In the genomic region with DNA sequence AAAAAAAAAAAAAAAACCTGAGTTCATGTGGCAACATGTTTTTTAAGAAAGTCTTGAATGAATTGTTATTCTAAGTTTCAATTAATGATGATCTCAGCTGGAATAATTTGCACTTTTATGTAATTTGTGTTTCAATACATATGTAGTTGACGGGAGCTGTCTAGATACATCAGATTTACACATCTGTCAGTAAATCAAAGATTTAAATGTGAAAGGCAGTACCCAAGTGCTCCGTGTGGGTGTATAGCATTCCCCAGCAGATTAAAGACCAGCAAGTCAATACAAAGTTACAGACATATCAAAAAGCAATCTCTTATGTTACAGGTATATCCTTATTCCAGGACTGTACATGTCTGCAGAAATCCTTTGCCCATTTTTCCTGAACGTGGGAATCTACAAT, we compare ENCODE assay signal across 1 cellular context.
A peak's percentile ranks its signal among the peaks of the same experiment; 100 is the strongest.
TF ChIP-seq lines count a peak whose summit lies in the region.

No MANE protein-coding gene starts in this region.

TF ChIP-seq in HepG2, 621 proteins besides CTCF, POLR2A, EP300 and RAD21:
- TF ChIP-seq, protein P1, sequence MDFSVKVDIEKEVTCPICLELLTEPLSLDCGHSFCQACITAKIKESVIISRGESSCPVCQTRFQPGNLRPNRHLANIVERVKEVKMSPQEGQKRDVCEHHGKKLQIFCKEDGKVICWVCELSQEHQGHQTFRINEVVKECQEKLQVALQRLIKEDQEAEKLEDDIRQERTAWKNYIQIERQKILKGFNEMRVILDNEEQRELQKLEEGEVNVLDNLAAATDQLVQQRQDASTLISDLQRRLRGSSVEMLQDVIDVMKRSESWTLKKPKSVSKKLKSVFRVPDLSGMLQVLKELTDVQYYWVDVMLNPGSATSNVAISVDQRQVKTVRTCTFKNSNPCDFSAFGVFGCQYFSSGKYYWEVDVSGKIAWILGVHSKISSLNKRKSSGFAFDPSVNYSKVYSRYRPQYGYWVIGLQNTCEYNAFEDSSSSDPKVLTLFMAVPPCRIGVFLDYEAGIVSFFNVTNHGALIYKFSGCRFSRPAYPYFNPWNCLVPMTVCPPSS (IDR thresholded peaks at IDR 0.05), result no peak
- TF ChIP-seq MIER2 (CRISPR knock-in tag; IDR thresholded peaks at IDR 0.05), result no peak
- no peak for TF ChIP-seq ZNF296 (CRISPR knock-in tag; conservative IDR thresholded peaks at IDR 0.05)
- TF ChIP-seq, protein P2, sequence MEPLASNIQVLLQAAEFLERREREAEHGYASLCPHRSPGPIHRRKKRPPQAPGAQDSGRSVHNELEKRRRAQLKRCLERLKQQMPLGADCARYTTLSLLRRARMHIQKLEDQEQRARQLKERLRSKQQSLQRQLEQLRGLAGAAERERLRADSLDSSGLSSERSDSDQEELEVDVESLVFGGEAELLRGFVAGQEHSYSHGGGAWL (CRISPR knock-in tag; IDR thresholded peaks at IDR 0.05), result no peak
- no peak for TF ChIP-seq TAF1 (CRISPR knock-in tag; IDR thresholded peaks at IDR 0.05)
- TF ChIP-seq MAFK (conservative IDR thresholded peaks at IDR 0.05 in 1 of 2, IDR thresholded peaks at IDR 0.05 in 1 of 2; ENCODE audit: low read length in 2 of 2), result peak in 1 of 2 experiments; percentile 26; a peak in 1 of 4 replicates
- no peak for TF ChIP-seq ZFAT (CRISPR knock-in tag; conservative IDR thresholded peaks at IDR 0.05)
- TF ChIP-seq ZNF12 (CRISPR knock-in tag; IDR thresholded peaks at IDR 0.05), result no peak
- TF ChIP-seq MAFF (IDR thresholded peaks at IDR 0.05; ENCODE audit: low read depth, low read length), result 0 out of 2 replicates have a peak, but pooled peaks have one; percentile 10
- TF ChIP-seq CEBPG (CRISPR knock-in tag; IDR thresholded peaks at IDR 0.05), result no peak
- TF ChIP-seq, protein P3, sequence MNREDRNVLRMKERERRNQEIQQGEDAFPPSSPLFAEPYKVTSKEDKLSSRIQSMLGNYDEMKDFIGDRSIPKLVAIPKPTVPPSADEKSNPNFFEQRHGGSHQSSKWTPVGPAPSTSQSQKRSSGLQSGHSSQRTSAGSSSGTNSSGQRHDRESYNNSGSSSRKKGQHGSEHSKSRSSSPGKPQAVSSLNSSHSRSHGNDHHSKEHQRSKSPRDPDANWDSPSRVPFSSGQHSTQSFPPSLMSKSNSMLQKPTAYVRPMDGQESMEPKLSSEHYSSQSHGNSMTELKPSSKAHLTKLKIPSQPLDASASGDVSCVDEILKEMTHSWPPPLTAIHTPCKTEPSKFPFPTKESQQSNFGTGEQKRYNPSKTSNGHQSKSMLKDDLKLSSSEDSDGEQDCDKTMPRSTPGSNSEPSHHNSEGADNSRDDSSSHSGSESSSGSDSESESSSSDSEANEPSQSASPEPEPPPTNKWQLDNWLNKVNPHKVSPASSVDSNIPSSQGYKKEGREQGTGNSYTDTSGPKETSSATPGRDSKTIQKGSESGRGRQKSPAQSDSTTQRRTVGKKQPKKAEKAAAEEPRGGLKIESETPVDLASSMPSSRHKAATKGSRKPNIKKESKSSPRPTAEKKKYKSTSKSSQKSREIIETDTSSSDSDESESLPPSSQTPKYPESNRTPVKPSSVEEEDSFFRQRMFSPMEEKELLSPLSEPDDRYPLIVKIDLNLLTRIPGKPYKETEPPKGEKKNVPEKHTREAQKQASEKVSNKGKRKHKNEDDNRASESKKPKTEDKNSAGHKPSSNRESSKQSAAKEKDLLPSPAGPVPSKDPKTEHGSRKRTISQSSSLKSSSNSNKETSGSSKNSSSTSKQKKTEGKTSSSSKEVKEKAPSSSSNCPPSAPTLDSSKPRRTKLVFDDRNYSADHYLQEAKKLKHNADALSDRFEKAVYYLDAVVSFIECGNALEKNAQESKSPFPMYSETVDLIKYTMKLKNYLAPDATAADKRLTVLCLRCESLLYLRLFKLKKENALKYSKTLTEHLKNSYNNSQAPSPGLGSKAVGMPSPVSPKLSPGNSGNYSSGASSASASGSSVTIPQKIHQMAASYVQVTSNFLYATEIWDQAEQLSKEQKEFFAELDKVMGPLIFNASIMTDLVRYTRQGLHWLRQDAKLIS (CRISPR knock-in tag; IDR thresholded peaks at IDR 0.05), result no peak
- no peak for TF ChIP-seq ZFP36 (IDR thresholded peaks at IDR 0.05; ENCODE audit: borderline replicate concordance, low read depth, low read length, partially characterized antibody)
